9 cellular contexts compared by ENCODE assay signal in the genomic region with DNA sequence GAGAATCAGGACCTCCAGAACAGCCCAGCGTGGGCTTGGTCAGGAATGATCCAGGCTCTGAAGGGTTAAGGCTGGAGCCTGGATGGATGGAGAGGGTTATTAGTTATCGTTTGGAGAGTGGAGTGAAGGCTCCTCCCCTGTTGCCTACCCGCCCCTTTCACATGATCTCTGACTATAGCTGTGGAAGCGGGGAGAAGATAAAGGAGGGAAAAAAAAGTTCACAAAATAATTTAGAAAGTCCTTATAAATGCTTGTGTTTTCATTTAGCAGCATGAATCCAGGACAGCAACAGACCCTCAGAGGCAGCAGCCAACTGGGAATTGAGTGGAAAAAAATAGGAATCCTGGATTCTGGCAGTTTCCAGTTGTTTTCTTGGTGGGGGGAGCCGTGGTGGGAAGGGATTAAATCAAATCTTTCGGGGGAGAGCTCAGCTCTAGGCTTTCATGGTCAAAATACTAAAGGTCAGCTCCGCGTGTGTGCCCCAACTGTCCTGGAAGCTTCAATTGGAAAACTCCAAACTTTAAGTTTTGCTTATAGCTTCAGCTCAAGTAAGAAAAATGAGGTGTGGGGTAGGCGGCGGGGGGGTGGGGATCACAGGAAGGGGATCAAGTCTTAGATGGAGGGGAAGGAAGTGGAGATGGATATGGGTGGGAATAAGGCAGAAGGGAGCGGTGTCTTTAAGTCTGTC. TPM values are rescaled to one million over a fixed set of nuclear protein-coding genes. Genes with fewer than 3 reads are reported as not detected.
A peak's percentile ranks its signal among the peaks of the same experiment; 100 is the strongest.
DNase-seq lines count a peak whose midpoint lies in the region; ATAC-seq and TF ChIP-seq lines count a peak whose summit lies in the region.
"Had no signal": no experiment of that assay in that cellular context is flagged by ENCODE, and none has a peak within 500 bp of the region (broad histone marks: within the 10 kb centered on the region; RNA-seq: fewer than 3 reads in every experiment).

No MANE protein-coding gene starts in this region.

- ATAC-seq in HG02623 (IDR thresholded peaks at IDR 0.05; ENCODE audit: unreplicated experiment) (no peak), GM21447 (IDR thresholded peaks at IDR 0.05; ENCODE audit: unreplicated experiment) (no peak)

- no peaks in the 10 kb centered on the region for H3K36me3 ChIP-seq in GM06990 (ENCODE audit: control insufficient read depth, insufficient read depth, low read length)
- no peaks in the 10 kb centered on the region for H3K36me3 ChIP-seq in adipocyte (ENCODE audit: control insufficient read depth, insufficient read depth, low read length, severe bottlenecking)
- no peaks in the 10 kb centered on the region for H3K36me3 ChIP-seq in left ventricle myocardium inferior
- H3K36me3 ChIP-seq in skeletal muscle satellite cell (ENCODE audit: insufficient read depth, low read length), result no peaks in the 10 kb centered on the region

- H3K27ac ChIP-seq in left ventricle myocardium inferior (replicated peaks), result peak overlapping the region; percentile 91

- no peak for DNase-seq in GM06990 (ENCODE audit: extremely low read depth, insufficient read length)
- DNase-seq in adipocyte (ENCODE audit: low read depth), result peak; percentile 83
- DNase-seq in left ventricle myocardium inferior, result peak; percentile 27
- no peak for DNase-seq in iPS-NIHi7 (ENCODE audit: extremely low spot score)
- no peak for DNase-seq in kidney tubule cell (ENCODE audit: low spot score)
- DNase-seq: activated CD8-positive, alpha-beta memory T cell treated with anti-CD3 and anti-CD28 coated beads, Interleukin-2, amount 50 U/mL, for 4 hours had no signal

- intact Hi-C loops in left ventricle myocardium inferior (cut with micrococcal nuclease), result no loop called here

- H3K27me3 ChIP-seq in GM06990 (replicated peaks; ENCODE audit: control insufficient read depth, insufficient read depth, low read length) (no peaks in the 10 kb centered on the region), adipocyte (replicated peaks; ENCODE audit: control insufficient read depth, insufficient read depth, low read length) (no peaks in the 10 kb centered on the region), left ventricle myocardium inferior (ENCODE audit: low read depth) (no peaks in the 10 kb centered on the region), skeletal muscle satellite cell (ENCODE audit: control insufficient read depth, insufficient read depth, low read length) (no peaks in the 10 kb centered on the region)

- peak overlapping the region; percentile 59 for H3K4me3 ChIP-seq in GM06990 (replicated peaks; ENCODE audit: low read depth, low read length)
- peak overlapping the region; percentile 87 for H3K4me3 ChIP-seq in adipocyte (ENCODE audit: low read length)
- peak overlapping the region; percentile 70 for H3K4me3 ChIP-seq in left ventricle myocardium inferior
- peak overlapping the region; percentile 76 for H3K4me3 ChIP-seq in skeletal muscle satellite cell (ENCODE audit: low read length)

- H3K4me2 ChIP-seq in skeletal muscle satellite cell (ENCODE audit: low read length), result peak overlapping the region; percentile 92

- no peak for TF ChIP-seq CTCF in GM06990 (IDR thresholded peaks at IDR 0.05; ENCODE audit: insufficient read depth, low read length, poor library complexity, severe bottlenecking)
- no peak for TF ChIP-seq CTCF in left ventricle myocardium inferior (IDR thresholded peaks at IDR 0.05; ENCODE audit: borderline replicate concordance)

- H3K9ac ChIP-seq in adipocyte (ENCODE audit: low read length) (peak overlapping the region; percentile 99), skeletal muscle satellite cell (ENCODE audit: low read depth, low read length) (peak overlapping the region; percentile 89)

- H3K9me3 ChIP-seq in adipocyte (ENCODE audit: control insufficient read depth, low read length), result no peaks in the 10 kb centered on the region
- H3K9me3 ChIP-seq in left ventricle myocardium inferior (replicated peaks), result no peaks in the 10 kb centered on the region
- H3K9me3 ChIP-seq in skeletal muscle satellite cell (replicated peaks; ENCODE audit: low read length), result no peaks in the 10 kb centered on the region

- peaks cover 68% of the 10 kb centered on the region for H3K4me1 ChIP-seq in adipocyte (ENCODE audit: control insufficient read depth, insufficient read depth, low read length)
- H3K4me1 ChIP-seq in left ventricle myocardium inferior, result peaks cover 64% of the 10 kb centered on the region
- peaks cover 60% of the 10 kb centered on the region for H3K4me1 ChIP-seq in skeletal muscle satellite cell (ENCODE audit: control insufficient read depth, insufficient read depth, low read length)

RNA-seq across cellular contexts. Expression of gene DDR2, which starts 0.6 kb away (rescaled TPM):
- 26.9 TPM for total RNA-seq in left ventricle myocardium inferior
- 165 and 169 TPM in 2 replicates for total RNA-seq in skeletal muscle satellite cell (2012; rRNA removed)

Comparison
In these comparisons a context has a peak if more than half of its experiments do, and no peak if none do; other contexts are left out.
1. DNase-seq: peak in adipocyte (single experiment) and left ventricle myocardium inferior (single experiment); none in GM06990 (single experiment), iPS-NIHi7 (single experiment) and kidney tubule cell (single experiment).
2. Peak in every context shown above with its lines, with median percentiles within 50 percentile points of each other: H3K4me3 ChIP-seq.